6 cellular contexts compared by ENCODE assay signal in the genomic region with DNA sequence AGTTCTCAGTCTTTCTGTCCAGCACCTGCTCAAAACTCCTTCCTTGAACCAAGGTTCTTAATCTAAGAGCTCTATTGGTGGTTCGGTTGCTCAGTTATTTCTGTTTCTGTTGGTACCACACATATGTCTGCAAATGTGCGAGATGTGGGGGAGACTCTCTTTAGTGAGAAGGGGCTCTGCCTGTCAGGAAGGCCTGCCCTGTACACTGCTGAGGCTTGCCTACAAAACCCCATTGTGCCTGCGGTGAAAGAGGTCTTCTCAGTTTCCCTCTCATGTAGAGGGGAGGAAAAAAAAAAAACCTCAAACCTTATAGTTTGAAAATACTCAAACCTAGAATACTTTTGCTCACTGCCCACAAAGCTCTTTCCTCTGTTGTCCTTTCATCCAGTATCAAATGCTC.
"Had no signal": no experiment of that assay in that cellular context is flagged by ENCODE, and none has a peak within 500 bp of the region (broad histone marks: within the 10 kb centered on the region; RNA-seq: fewer than 3 reads in every experiment).

No MANE protein-coding gene starts in this region.

- H3K4me3 Mint-ChIP-seq: IgD-negative memory B cell had no signal

- DNase-seq: IMR-90, KBM-7 had no signal

- ATAC-seq: HepG2, K562 had no signal

- H3K4me3 ChIP-seq: K562 had no signal

- H3K27ac ChIP-seq: HL-60 had no signal

- H3K27ac Mint-ChIP-seq: IgD-negative memory B cell had no signal

- H3K9me3 Mint-ChIP-seq: IgD-negative memory B cell had no signal

- H3K4me1 Mint-ChIP-seq: IgD-negative memory B cell had no signal
